16 cellular contexts compared by ENCODE assay signal in genomic region chr7:41059796-41060195, GRCh38.
"Had no signal": no experiment of that assay in that cellular context is flagged by ENCODE, and none has a peak within 500 bp of the region (broad histone marks: within the 10 kb centered on the region; RNA-seq: fewer than 3 reads in every experiment).

No MANE protein-coding gene starts in this region.

- H3K36me3 Mint-ChIP-seq: memory B cell; mesothelial cell of epicardium; natural killer cell; stimulated activated effector memory CD8-positive, alpha-beta T cell treated with anti-CD3 and anti-CD28 coated beads, Interleukin-12 subunit alpha, Interleukin-12 subunit beta, amount 100 ng/mL, for 72 hours had no signal

- H3K36me3 ChIP-seq: colonic mucosa, gastrocnemius medialis, heart right ventricle, tibial artery, upper lobe of left lung, vagina had no signal

- H3K27ac ChIP-seq: colonic mucosa, gastrocnemius medialis, heart right ventricle, tibial artery, upper lobe of left lung, vagina had no signal

- H3K9me3 Mint-ChIP-seq: neural crest cell had no signal

- H3K4me1 Mint-ChIP-seq: memory B cell; natural killer cell; neural crest cell; stimulated activated effector memory CD8-positive, alpha-beta T cell treated with anti-CD3 and anti-CD28 coated beads, Interleukin-12 subunit alpha, Interleukin-12 subunit beta, amount 100 ng/mL, for 72 hours had no signal

- ATAC-seq: gastrocnemius medialis; heart right ventricle; natural killer cell; right cardiac atrium; stimulated activated effector memory CD8-positive, alpha-beta T cell treated with anti-CD3 and anti-CD28 coated beads, Interleukin-12 subunit alpha, Interleukin-12 subunit beta, amount 100 ng/mL, for 72 hours; stimulated activated naive CD8-positive, alpha-beta T cell treated with anti-CD3 and anti-CD28 coated beads, Interleukin-15, Interleukin-2, amounts not matched to agents 100 U/mL and 50 U/mL, for 24 hours had no signal

- H3K4me3 Mint-ChIP-seq: memory B cell; mesothelial cell of epicardium; natural killer cell; neural crest cell; stimulated activated effector memory CD8-positive, alpha-beta T cell treated with anti-CD3 and anti-CD28 coated beads, Interleukin-12 subunit alpha, Interleukin-12 subunit beta, amount 100 ng/mL, for 72 hours had no signal

- H3K27me3 ChIP-seq: colonic mucosa, gastrocnemius medialis, heart right ventricle, tibial artery, upper lobe of left lung, vagina had no signal

- DNase-seq: dermis blood vessel endothelial cell; gastrocnemius medialis; heart right ventricle; natural killer cell; right cardiac atrium; stimulated activated CD4-positive, alpha-beta T cell treated with anti-CD3 and anti-CD28 coated beads, Interleukin-4, amount 100 ng/mL, for 1 hour; stimulated activated CD8-positive, alpha-beta memory T cell treated with anti-CD3 and anti-CD28 coated beads, Interleukin-4, amount 100 ng/mL, for 48 hours; stimulated activated naive CD8-positive, alpha-beta T cell treated with anti-CD3 and anti-CD28 coated beads, Interleukin-15, Interleukin-2, amounts not matched to agents 100 U/mL and 50 U/mL, for 24 hours; tibial artery had no signal

- H3K4me1 ChIP-seq: colonic mucosa, gastrocnemius medialis, heart right ventricle, tibial artery, upper lobe of left lung, vagina had no signal

- H3K27ac Mint-ChIP-seq: memory B cell; mesothelial cell of epicardium; natural killer cell; stimulated activated effector memory CD8-positive, alpha-beta T cell treated with anti-CD3 and anti-CD28 coated beads, Interleukin-12 subunit alpha, Interleukin-12 subunit beta, amount 100 ng/mL, for 72 hours had no signal

- H3K9me3 ChIP-seq: colonic mucosa, gastrocnemius medialis, tibial artery, upper lobe of left lung, vagina had no signal

- H3K4me3 ChIP-seq: colonic mucosa, gastrocnemius medialis, heart right ventricle, tibial artery, upper lobe of left lung, vagina had no signal
